Comparison of ENCODE assay signal across 1 cellular context in the genomic region with DNA sequence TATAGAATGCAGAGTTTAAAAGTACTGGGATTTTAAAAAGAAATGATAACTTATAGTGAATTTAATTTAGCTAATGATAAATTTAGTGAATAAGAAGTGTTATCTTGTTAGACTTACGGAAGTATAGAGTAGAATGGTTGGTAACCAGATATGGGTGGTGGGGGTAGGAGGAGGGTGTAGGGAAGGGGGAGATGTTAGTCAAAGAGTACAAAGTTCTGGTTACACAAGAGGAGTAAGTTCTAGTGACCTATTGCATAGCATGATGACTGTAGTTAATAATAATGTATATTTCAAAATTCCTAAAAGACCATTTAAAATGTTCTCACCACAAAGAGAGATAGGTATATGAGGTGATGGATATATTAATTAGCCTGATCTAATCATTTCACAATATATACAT.
A peak's percentile ranks its signal among the peaks of the same experiment; 100 is the strongest.
TF ChIP-seq lines count a peak whose summit lies in the region.

No MANE protein-coding gene starts in this region.

TF ChIP-seq in HepG2, 621 proteins besides CTCF, POLR2A, EP300 and RAD21 (continued from another document and continues in another):
- TF ChIP-seq, protein P1, sequence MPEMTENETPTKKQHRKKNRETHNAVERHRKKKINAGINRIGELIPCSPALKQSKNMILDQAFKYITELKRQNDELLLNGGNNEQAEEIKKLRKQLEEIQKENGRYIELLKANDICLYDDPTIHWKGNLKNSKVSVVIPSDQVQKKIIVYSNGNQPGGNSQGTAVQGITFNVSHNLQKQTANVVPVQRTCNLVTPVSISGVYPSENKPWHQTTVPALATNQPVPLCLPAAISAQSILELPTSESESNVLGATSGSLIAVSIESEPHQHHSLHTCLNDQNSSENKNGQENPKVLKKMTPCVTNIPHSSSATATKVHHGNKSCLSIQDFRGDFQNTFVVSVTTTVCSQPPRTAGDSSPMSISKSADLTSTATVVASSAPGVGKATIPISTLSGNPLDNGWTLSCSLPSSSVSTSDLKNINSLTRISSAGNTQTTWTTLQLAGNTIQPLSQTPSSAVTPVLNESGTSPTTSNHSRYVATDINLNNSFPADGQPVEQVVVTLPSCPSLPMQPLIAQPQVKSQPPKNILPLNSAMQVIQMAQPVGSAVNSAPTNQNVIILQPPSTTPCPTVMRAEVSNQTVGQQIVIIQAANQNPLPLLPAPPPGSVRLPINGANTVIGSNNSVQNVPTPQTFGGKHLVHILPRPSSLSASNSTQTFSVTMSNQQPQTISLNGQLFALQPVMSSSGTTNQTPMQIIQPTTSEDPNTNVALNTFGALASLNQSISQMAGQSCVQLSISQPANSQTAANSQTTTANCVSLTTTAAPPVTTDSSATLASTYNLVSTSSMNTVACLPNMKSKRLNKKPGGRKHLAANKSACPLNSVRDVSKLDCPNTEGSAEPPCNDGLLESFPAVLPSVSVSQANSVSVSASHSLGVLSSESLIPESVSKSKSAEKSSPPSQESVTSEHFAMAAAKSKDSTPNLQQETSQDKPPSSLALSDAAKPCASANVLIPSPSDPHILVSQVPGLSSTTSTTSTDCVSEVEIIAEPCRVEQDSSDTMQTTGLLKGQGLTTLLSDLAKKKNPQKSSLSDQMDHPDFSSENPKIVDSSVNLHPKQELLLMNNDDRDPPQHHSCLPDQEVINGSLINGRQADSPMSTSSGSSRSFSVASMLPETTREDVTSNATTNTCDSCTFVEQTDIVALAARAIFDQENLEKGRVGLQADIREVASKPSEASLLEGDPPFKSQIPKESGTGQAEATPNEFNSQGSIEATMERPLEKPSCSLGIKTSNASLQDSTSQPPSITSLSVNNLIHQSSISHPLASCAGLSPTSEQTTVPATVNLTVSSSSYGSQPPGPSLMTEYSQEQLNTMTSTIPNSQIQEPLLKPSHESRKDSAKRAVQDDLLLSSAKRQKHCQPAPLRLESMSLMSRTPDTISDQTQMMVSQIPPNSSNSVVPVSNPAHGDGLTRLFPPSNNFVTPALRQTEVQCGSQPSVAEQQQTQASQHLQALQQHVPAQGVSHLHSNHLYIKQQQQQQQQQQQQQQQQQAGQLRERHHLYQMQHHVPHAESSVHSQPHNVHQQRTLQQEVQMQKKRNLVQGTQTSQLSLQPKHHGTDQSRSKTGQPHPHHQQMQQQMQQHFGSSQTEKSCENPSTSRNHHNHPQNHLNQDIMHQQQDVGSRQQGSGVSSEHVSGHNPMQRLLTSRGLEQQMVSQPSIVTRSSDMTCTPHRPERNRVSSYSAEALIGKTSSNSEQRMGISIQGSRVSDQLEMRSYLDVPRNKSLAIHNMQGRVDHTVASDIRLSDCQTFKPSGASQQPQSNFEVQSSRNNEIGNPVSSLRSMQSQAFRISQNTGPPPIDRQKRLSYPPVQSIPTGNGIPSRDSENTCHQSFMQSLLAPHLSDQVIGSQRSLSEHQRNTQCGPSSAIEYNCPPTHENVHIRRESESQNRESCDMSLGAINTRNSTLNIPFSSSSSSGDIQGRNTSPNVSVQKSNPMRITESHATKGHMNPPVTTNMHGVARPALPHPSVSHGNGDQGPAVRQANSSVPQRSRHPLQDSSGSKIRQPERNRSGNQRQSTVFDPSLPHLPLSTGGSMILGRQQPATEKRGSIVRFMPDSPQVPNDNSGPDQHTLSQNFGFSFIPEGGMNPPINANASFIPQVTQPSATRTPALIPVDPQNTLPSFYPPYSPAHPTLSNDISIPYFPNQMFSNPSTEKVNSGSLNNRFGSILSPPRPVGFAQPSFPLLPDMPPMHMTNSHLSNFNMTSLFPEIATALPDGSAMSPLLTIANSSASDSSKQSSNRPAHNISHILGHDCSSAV (CRISPR knock-in tag; IDR thresholded peaks at IDR 0.05; ENCODE audit: borderline replicate concordance) = no peak
- TF ChIP-seq, protein P2, sequence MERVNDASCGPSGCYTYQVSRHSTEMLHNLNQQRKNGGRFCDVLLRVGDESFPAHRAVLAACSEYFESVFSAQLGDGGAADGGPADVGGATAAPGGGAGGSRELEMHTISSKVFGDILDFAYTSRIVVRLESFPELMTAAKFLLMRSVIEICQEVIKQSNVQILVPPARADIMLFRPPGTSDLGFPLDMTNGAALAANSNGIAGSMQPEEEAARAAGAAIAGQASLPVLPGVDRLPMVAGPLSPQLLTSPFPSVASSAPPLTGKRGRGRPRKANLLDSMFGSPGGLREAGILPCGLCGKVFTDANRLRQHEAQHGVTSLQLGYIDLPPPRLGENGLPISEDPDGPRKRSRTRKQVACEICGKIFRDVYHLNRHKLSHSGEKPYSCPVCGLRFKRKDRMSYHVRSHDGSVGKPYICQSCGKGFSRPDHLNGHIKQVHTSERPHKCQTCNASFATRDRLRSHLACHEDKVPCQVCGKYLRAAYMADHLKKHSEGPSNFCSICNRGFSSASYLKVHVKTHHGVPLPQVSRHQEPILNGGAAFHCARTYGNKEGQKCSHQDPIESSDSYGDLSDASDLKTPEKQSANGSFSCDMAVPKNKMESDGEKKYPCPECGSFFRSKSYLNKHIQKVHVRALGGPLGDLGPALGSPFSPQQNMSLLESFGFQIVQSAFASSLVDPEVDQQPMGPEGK (CRISPR knock-in tag; IDR thresholded peaks at IDR 0.05) = peak; percentile 92
- TF ChIP-seq SRF (IDR thresholded peaks at IDR 0.05; ENCODE audit: low read depth, low read length) (no peak), ZNF644 (CRISPR knock-in tag; IDR thresholded peaks at IDR 0.05; ENCODE audit: low read depth) (peak; percentile 77), PHF20 (CRISPR knock-in tag; IDR thresholded peaks at IDR 0.05) (no peak), YEATS4 (CRISPR knock-in tag; IDR thresholded peaks at IDR 0.05; ENCODE audit: borderline replicate concordance) (0 out of 2 replicates have a peak, but pooled peaks have one; percentile 16), KAT7 (CRISPR knock-in tag; IDR thresholded peaks at IDR 0.05; ENCODE audit: borderline replicate concordance) (no peak), FOSL2 (CRISPR knock-in tag; IDR thresholded peaks at IDR 0.05) (peak; percentile 77), PCBP1 (IDR thresholded peaks at IDR 0.05; ENCODE audit: borderline replicate concordance, low read depth, low read length) (no peak), ZFAT (CRISPR knock-in tag; conservative IDR thresholded peaks at IDR 0.05) (no peak), TEAD3 (CRISPR knock-in tag; optimal IDR thresholded peaks at IDR 0.05; ENCODE audit: borderline replicate concordance) (peak; percentile 13), ZNF251 (CRISPR knock-in tag; IDR thresholded peaks at IDR 0.05) (no peak), ZSCAN25 (CRISPR knock-in tag; IDR thresholded peaks at IDR 0.05) (peak; percentile 82), ZNF468 (CRISPR knock-in tag; IDR thresholded peaks at IDR 0.05) (no peak), NCOA2 (CRISPR knock-in tag; IDR thresholded peaks at IDR 0.05) (peak; percentile 84), ZNF460 (CRISPR knock-in tag; IDR thresholded peaks at IDR 0.05; ENCODE audit: borderline replicate concordance) (no peak), RARA (CRISPR knock-in tag; IDR thresholded peaks at IDR 0.05) (peak; percentile 85), NFE2L2 (IDR thresholded peaks at IDR 0.05; ENCODE audit: low read length) (no peak), TARDBP (CRISPR knock-in tag; IDR thresholded peaks at IDR 0.05) (no peak), CBX1 (IDR thresholded peaks at IDR 0.05; ENCODE audit: low read depth) (no peak), HMG20B (CRISPR knock-in tag; conservative IDR thresholded peaks at IDR 0.05) (no peak)
- TF ChIP-seq, protein P3, sequence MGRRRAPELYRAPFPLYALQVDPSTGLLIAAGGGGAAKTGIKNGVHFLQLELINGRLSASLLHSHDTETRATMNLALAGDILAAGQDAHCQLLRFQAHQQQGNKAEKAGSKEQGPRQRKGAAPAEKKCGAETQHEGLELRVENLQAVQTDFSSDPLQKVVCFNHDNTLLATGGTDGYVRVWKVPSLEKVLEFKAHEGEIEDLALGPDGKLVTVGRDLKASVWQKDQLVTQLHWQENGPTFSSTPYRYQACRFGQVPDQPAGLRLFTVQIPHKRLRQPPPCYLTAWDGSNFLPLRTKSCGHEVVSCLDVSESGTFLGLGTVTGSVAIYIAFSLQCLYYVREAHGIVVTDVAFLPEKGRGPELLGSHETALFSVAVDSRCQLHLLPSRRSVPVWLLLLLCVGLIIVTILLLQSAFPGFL (CRISPR knock-in tag; IDR thresholded peaks at IDR 0.05) = no peak
- TF ChIP-seq, protein P4, sequence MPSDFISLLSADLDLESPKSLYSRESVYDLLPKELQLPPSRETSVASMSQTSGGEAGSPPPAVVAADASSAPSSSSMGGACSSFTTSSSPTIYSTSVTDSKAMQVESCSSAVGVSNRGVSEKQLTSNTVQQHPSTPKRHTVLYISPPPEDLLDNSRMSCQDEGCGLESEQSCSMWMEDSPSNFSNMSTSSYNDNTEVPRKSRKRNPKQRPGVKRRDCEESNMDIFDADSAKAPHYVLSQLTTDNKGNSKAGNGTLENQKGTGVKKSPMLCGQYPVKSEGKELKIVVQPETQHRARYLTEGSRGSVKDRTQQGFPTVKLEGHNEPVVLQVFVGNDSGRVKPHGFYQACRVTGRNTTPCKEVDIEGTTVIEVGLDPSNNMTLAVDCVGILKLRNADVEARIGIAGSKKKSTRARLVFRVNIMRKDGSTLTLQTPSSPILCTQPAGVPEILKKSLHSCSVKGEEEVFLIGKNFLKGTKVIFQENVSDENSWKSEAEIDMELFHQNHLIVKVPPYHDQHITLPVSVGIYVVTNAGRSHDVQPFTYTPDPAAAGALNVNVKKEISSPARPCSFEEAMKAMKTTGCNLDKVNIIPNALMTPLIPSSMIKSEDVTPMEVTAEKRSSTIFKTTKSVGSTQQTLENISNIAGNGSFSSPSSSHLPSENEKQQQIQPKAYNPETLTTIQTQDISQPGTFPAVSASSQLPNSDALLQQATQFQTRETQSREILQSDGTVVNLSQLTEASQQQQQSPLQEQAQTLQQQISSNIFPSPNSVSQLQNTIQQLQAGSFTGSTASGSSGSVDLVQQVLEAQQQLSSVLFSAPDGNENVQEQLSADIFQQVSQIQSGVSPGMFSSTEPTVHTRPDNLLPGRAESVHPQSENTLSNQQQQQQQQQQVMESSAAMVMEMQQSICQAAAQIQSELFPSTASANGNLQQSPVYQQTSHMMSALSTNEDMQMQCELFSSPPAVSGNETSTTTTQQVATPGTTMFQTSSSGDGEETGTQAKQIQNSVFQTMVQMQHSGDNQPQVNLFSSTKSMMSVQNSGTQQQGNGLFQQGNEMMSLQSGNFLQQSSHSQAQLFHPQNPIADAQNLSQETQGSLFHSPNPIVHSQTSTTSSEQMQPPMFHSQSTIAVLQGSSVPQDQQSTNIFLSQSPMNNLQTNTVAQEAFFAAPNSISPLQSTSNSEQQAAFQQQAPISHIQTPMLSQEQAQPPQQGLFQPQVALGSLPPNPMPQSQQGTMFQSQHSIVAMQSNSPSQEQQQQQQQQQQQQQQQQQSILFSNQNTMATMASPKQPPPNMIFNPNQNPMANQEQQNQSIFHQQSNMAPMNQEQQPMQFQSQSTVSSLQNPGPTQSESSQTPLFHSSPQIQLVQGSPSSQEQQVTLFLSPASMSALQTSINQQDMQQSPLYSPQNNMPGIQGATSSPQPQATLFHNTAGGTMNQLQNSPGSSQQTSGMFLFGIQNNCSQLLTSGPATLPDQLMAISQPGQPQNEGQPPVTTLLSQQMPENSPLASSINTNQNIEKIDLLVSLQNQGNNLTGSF (CRISPR knock-in tag; IDR thresholded peaks at IDR 0.05) = no peak
- TF ChIP-seq, protein P5, sequence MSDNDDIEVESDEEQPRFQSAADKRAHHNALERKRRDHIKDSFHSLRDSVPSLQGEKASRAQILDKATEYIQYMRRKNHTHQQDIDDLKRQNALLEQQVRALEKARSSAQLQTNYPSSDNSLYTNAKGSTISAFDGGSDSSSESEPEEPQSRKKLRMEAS (IDR thresholded peaks at IDR 0.05) = no peak
- TF ChIP-seq, protein P6, sequence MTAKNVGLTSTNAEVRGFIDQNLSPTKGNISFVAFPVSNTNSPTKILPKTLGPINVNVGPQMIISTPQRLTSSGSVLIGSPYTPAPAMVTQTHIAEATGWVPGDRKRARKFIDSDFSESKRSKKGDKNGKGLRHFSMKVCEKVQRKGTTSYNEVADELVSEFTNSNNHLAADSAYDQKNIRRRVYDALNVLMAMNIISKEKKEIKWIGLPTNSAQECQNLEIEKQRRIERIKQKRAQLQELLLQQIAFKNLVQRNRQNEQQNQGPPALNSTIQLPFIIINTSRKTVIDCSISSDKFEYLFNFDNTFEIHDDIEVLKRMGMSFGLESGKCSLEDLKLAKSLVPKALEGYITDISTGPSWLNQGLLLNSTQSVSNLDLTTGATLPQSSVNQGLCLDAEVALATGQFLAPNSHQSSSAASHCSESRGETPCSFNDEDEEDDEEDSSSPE (CRISPR knock-in tag; IDR thresholded peaks at IDR 0.05) = no peak
- TF ChIP-seq, protein P7, sequence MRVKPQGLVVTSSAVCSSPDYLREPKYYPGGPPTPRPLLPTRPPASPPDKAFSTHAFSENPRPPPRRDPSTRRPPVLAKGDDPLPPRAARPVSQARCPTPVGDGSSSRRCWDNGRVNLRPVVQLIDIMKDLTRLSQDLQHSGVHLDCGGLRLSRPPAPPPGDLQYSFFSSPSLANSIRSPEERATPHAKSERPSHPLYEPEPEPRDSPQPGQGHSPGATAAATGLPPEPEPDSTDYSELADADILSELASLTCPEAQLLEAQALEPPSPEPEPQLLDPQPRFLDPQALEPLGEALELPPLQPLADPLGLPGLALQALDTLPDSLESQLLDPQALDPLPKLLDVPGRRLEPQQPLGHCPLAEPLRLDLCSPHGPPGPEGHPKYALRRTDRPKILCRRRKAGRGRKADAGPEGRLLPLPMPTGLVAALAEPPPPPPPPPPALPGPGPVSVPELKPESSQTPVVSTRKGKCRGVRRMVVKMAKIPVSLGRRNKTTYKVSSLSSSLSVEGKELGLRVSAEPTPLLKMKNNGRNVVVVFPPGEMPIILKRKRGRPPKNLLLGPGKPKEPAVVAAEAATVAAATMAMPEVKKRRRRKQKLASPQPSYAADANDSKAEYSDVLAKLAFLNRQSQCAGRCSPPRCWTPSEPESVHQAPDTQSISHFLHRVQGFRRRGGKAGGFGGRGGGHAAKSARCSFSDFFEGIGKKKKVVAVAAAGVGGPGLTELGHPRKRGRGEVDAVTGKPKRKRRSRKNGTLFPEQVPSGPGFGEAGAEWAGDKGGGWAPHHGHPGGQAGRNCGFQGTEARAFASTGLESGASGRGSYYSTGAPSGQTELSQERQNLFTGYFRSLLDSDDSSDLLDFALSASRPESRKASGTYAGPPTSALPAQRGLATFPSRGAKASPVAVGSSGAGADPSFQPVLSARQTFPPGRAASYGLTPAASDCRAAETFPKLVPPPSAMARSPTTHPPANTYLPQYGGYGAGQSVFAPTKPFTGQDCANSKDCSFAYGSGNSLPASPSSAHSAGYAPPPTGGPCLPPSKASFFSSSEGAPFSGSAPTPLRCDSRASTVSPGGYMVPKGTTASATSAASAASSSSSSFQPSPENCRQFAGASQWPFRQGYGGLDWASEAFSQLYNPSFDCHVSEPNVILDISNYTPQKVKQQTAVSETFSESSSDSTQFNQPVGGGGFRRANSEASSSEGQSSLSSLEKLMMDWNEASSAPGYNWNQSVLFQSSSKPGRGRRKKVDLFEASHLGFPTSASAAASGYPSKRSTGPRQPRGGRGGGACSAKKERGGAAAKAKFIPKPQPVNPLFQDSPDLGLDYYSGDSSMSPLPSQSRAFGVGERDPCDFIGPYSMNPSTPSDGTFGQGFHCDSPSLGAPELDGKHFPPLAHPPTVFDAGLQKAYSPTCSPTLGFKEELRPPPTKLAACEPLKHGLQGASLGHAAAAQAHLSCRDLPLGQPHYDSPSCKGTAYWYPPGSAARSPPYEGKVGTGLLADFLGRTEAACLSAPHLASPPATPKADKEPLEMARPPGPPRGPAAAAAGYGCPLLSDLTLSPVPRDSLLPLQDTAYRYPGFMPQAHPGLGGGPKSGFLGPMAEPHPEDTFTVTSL (CRISPR knock-in tag; IDR thresholded peaks at IDR 0.05; ENCODE audit: borderline replicate concordance) = peak; percentile 61; the same call in 1 of the 2 replicates
